ENCODE assay signal across 12 cellular contexts in the genomic region with DNA sequence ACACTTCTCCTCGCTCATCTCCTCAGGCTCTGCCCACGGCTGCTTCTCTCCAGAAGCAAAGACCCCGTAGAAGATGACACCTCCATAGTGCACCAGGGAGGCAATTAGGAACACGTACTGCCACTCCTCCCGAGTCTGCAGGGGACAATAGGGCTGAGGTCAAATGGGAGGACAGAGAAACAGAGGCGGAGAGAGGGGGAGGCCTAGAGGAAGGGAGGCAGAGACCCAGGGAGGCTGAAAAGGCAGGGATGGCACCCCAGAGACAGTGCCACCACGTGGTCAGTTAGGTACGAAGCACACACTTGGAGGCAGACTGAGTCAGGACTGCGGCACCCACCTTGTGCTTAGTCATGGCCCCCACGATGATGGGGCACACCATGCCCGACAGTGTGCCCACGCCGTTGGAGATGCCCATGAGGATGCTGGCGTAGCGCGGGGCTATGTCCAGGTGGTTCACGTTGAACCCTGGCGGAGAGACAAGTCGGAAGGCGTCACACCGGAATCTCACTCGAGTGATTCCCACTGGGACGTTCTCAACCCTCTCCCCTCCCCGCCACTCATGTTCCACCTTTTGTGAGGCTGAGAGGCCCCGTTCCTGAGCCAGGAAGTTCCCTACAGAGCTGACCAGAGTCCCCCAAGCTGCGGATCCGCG. TPM values are rescaled to one million over a fixed set of nuclear protein-coding genes. Genes with fewer than 3 reads are reported as not detected.
DNase-seq lines count a peak whose midpoint lies in the region; ATAC-seq, FAIRE-seq and TF ChIP-seq lines count a peak whose summit lies in the region.
"Had no signal": no experiment of that assay in that cellular context is flagged by ENCODE, and none has a peak within 500 bp of the region (broad histone marks: within the 10 kb centered on the region; RNA-seq: fewer than 3 reads in every experiment).

No MANE protein-coding gene starts in this region.

- H3K4me1 ChIP-seq in breast epithelium (peaks cover 5 to 6% of the 10 kb centered on the region in 2 donors), H1 (replicated peaks in 1 of 4; ENCODE audit: control insufficient read depth in 3 of 4, insufficient read depth in 4 of 4, low read length in 3 of 4) (peaks cover 3 to 35% (median 23%) of the 10 kb centered on the region in 4 experiments), upper lobe of right lung (peaks cover 4% of the 10 kb centered on the region), pancreas (peaks cover 0 to 6% (median 0%) of the 10 kb centered on the region in 3 donors)

- peaks cover 17 to 79% of the 10 kb centered on the region in 2 donors for H3K27me3 ChIP-seq in breast epithelium
- H3K27me3 ChIP-seq in H1 (replicated peaks in 1 of 4; ENCODE audit: control insufficient read depth in 3 of 4, extremely low read depth in 1 of 4, insufficient read depth in 3 of 4, low read length in 3 of 4) = peaks cover 6 to 37% (median 33%) of the 10 kb centered on the region in 4 experiments; a peak in 6 of 7 replicates
- peaks cover 93% of the 10 kb centered on the region for H3K27me3 ChIP-seq in upper lobe of right lung
- peaks cover 0 to 59% (median 0%) of the 10 kb centered on the region in 4 donors for H3K27me3 ChIP-seq in pancreas

- H3K27me3 Mint-ChIP-seq in MCF 10A (ENCODE audit: insufficient read depth, unreplicated experiment) = peaks cover 43% of the 10 kb centered on the region

- H3K14ac ChIP-seq in H1 (ENCODE audit: insufficient read length) = no peak overlapping the region

- H3K23ac ChIP-seq in H1 (ENCODE audit: insufficient read length) = no peak overlapping the region

- TF ChIP-seq EP300 in H1 (IDR thresholded peaks at IDR 0.05; ENCODE audit: borderline replicate concordance in 1 of 2, low read depth in 2 of 2, low read length in 2 of 2) = no peak

- CTCF ChIA-PET in MCF 10A (lab: Yijun Ruan, JAX) = interaction anchor here (1.0 kb wide), 1 partner anchor 205 kb away, joined by 3 read pairs; no protein-coding TSS in a partner anchor
- CTCF ChIA-PET in H1 (lab: Charles Lee; ENCODE audit: partially characterized antibody) = interaction anchor here (0.6 to 3.7 kb wide), 12 partner anchors 9 to 464 kb away, joined by 3 to 13 read pairs (median 5); a partner anchor contains a TSS

- H3K36me3 ChIP-seq in breast epithelium (no peaks in the 10 kb centered on the region), H1 (ENCODE audit: control insufficient read depth in 2 of 4, insufficient read depth in 4 of 4, low read length in 3 of 4) (no peaks in the 10 kb centered on the region), upper lobe of right lung (no peaks in the 10 kb centered on the region), pancreas (no peaks in the 10 kb centered on the region)
- H3K36me3 ChIP-seq: colonic mucosa, thyroid gland had no signal

- H3K9me3 ChIP-seq in breast epithelium = no peaks in the 10 kb centered on the region
- H3K9me3 ChIP-seq in H1 (ENCODE audit: insufficient read depth in 2 of 2, low read depth in 1 of 2, low read length in 1 of 2) = peaks cover 0 to 2% of the 10 kb centered on the region in 2 experiments; a peak in 1 of 4 replicates
- no peaks in the 10 kb centered on the region for H3K9me3 ChIP-seq in upper lobe of right lung
- no peaks in the 10 kb centered on the region for H3K9me3 ChIP-seq in pancreas
- H3K9me3 ChIP-seq: colonic mucosa, thyroid gland had no signal

- peak; percentile 32 to 49 for TF ChIP-seq RAD21 in H1 (IDR thresholded peaks at IDR 0.05 in 1 of 2, conservative IDR thresholded peaks at IDR 0.05 in 1 of 2; ENCODE audit: low read depth in 2 of 2, low read length in 2 of 2)

- H3K9ac ChIP-seq in H1 (replicated peaks in 1 of 4; ENCODE audit: extremely low read depth in 1 of 4, low read depth in 3 of 4, low read length in 3 of 4) = no peak overlapping the region

- H3K56ac ChIP-seq in H1 (replicated peaks; ENCODE audit: insufficient read length, low read depth, low read length) = no peak overlapping the region

- H3K4ac ChIP-seq in H1 (replicated peaks; ENCODE audit: insufficient read length, low read depth, low read length) = no peak overlapping the region

- H3K79me2 ChIP-seq in H1 (ENCODE audit: control insufficient read depth in 1 of 2, insufficient read depth in 2 of 2, low read length in 2 of 2) = no peaks in the 10 kb centered on the region

- peak; percentile 21 for ATAC-seq in upper lobe of right lung
- ATAC-seq in HG03354 (IDR thresholded peaks at IDR 0.05; ENCODE audit: poor library complexity, severe bottlenecking, unreplicated experiment) = no peak
- no peak for ATAC-seq in pancreas

- TF ChIP-seq CTCF in MCF 10A (IDR thresholded peaks at IDR 0.05; ENCODE audit: unreplicated experiment) (peak; percentile 15), breast epithelium (IDR thresholded peaks at IDR 0.05) (no peak), H1 (IDR thresholded peaks at IDR 0.05; ENCODE audit: control extremely low read depth in 1 of 3, insufficient read depth in 1 of 3, low read depth in 1 of 3, low read length in 3 of 3) (peak; percentile 55 to 85 (median 78)), upper lobe of right lung (IDR thresholded peaks at IDR 0.05) (no peak), pancreas (IDR thresholded peaks at IDR 0.05) (no peak)

- H3K4me3 ChIP-seq in breast epithelium = no peak overlapping the region
- no peak overlapping the region for H3K4me3 ChIP-seq in H1 (ENCODE audit: extremely low read depth in 1 of 4, insufficient read depth in 2 of 4, low read depth in 3 of 4, low read length in 4 of 4)
- no peak overlapping the region for H3K4me3 ChIP-seq in upper lobe of right lung
- H3K4me3 ChIP-seq in pancreas = no peak overlapping the region
- H3K4me3 ChIP-seq: colonic mucosa, thyroid gland had no signal

- peak overlapping the region; percentile 89; the same call in 1 of the 2 replicates for H2AK5ac ChIP-seq in H1 (ENCODE audit: low read depth, low read length)

- no peaks in the 10 kb centered on the region for H3K36me3 Mint-ChIP-seq in MCF 10A (ENCODE audit: insufficient read depth, unreplicated experiment)

- no peaks in the 10 kb centered on the region for H3K9me3 Mint-ChIP-seq in MCF 10A (ENCODE audit: unreplicated experiment)

- no peak overlapping the region for H2BK20ac ChIP-seq in H1 (ENCODE audit: low read length)

- WGBS in H1 (ENCODE audit: extremely low coverage in 1 of 2, insufficient coverage in 1 of 2, insufficient read length in 1 of 2, insufficient replicate concordance in 2 of 2, low coverage in 1 of 2, low lambda C conversion rate in 2 of 2, missing lambda C conversion rate in 1 of 2), 2 experiments = 84% methylated on average over 28 of the region's 28 CpGs; no CpG with 5 or more reads in 1 of the 2 experiments
- WGBS in pancreas, 2 donors = 57 to 68% methylated on average over 28 of the region's 28 CpGs

- H2BK120ac ChIP-seq in H1 (replicated peaks; ENCODE audit: low read depth, low read length) = no peak overlapping the region

- no TSS peak for BruUV-seq in MCF 10A (replicated peaks; lab: Mats Ljungman, UMichigan)

- H3K23me2 ChIP-seq in H1 (ENCODE audit: low read depth, low read length) = peaks cover 21% of the 10 kb centered on the region

- FAIRE-seq in H1 (lab: Jason Lieb, UNC) (no peak), pancreas (lab: Jason Lieb, UNC) (no peak)
- FAIRE-seq: islet of Langerhans had no signal

- POLR2A ChIA-PET in MCF 10A (lab: Yijun Ruan, JAX) = no interaction called here
- POLR2A ChIA-PET in H1 (lab: Charles Lee; ENCODE audit: partially characterized antibody) = interaction anchor here (1.0 to 2.2 kb wide), 5 partner anchors 9 to 69 kb away, joined by 3 to 6 read pairs (median 4); a partner anchor contains a TSS

- no peak overlapping the region for H3K27ac Mint-ChIP-seq in MCF 10A (ENCODE audit: low read depth, unreplicated experiment)

- H3K4me3 Mint-ChIP-seq in MCF 10A (ENCODE audit: unreplicated experiment) = no peak overlapping the region

- intact Hi-C loops in MCF 10A (cut with micrococcal nuclease) = loop anchor here (1.0 kb wide), 1 partner anchor 39 kb away; no protein-coding TSS in a partner anchor
- intact Hi-C loops in breast epithelium (cut with DNase I; ENCODE audit: low total_unique reads) = loop anchor here (10.0 kb wide), 1 partner anchor 176 kb away; no protein-coding TSS in a partner anchor
- intact Hi-C loops in upper lobe of right lung (cut with DNase I) = no loop called here
- intact Hi-C loops in pancreas (cut with DNase I) = no loop called here

- H2BK12ac ChIP-seq in H1 (ENCODE audit: low read depth, low read length) = peak overlapping the region; percentile 98; the same call in 1 of the 2 replicates

- no peak overlapping the region for H4K5ac ChIP-seq in H1 (ENCODE audit: insufficient read length, low read depth, low read length)

- H3K27ac ChIP-seq in breast epithelium = no peak overlapping the region
- no peak overlapping the region for H3K27ac ChIP-seq in H1 (ENCODE audit: low read depth, low read length)
- H3K27ac ChIP-seq in upper lobe of right lung = no peak overlapping the region
- no peak overlapping the region for H3K27ac ChIP-seq in pancreas
- H3K27ac ChIP-seq: colonic mucosa, thyroid gland had no signal

- H3K4me1 Mint-ChIP-seq in MCF 10A (ENCODE audit: insufficient read depth, unreplicated experiment) = no peaks in the 10 kb centered on the region

- no peak overlapping the region; a peak in 1 of 4 replicates for H3K4me2 ChIP-seq in H1 (ENCODE audit: insufficient read depth in 1 of 2, low read depth in 2 of 2, low read length in 2 of 2)

- H4K91ac ChIP-seq in H1 (replicated peaks; ENCODE audit: insufficient read length, low read length) = no peak overlapping the region

- peak overlapping the region; percentile 27; the same call in 1 of the 2 replicates for H2BK5ac ChIP-seq in H1 (ENCODE audit: low read depth, low read length)

- H3K18ac ChIP-seq in H1 (ENCODE audit: extremely low read depth, low read length) = peak overlapping the region; percentile 78; the same call in 1 of the 2 replicates

- H4K8ac ChIP-seq in H1 (ENCODE audit: extremely low read depth, insufficient read depth, low read length) = no peak overlapping the region

- peak overlapping the region; percentile 98; the same call in 1 of the 2 replicates for H2BK15ac ChIP-seq in H1 (ENCODE audit: low read length)

- no peak overlapping the region for H2AFZ ChIP-seq in H1 (ENCODE audit: low read length)

- H4K20me1 ChIP-seq in H1 (replicated peaks in 1 of 2; ENCODE audit: control insufficient read depth in 1 of 2, insufficient read depth in 2 of 2, low read length in 2 of 2) = no peaks in the 10 kb centered on the region

- no peaks in the 10 kb centered on the region for H3K79me1 ChIP-seq in H1 (ENCODE audit: low read depth, low read length)

- peak; percentile 38 for DNase-seq in MCF 10A (ENCODE audit: unreplicated experiment)
- DNase-seq in breast epithelium (ENCODE audit: low spot score in 2 of 2) = no peak
- DNase-seq in NAMALWA (ENCODE audit: low spot score) = peak; percentile 64
- DNase-seq in H1 (ENCODE audit: low read depth in 1 of 2, low spot score in 2 of 2) = no peak
- no peak for DNase-seq in upper lobe of right lung
- DNase-seq in pancreas = no peak
- DNase-seq in NCI-H226 = no peak
- DNase-seq: colonic mucosa, thyroid gland had no signal

- no peak for TF ChIP-seq POLR2A in breast epithelium (IDR thresholded peaks at IDR 0.05)
- TF ChIP-seq POLR2A in H1 (IDR thresholded peaks at IDR 0.05; ENCODE audit: control extremely low read depth in 1 of 2, low read depth in 2 of 2, low read length in 2 of 2) = no peak

RNA-seq across cellular contexts. Expression of a gene that starts 5.6 kb away (rescaled TPM):
- total RNA-seq in MCF 10A (2022) = not detected in 2 replicates
- total RNA-seq in breast epithelium = not detected
- 0.93 and 1.1 TPM in 2 replicates for total RNA-seq in H1 (2021; fragmentation: NEBNext Ultra II Directional; extraction: Animal tissue kit (Norgen Biotek cat#: 25700))
- 0.68 and 1.2 TPM in 2 replicates for polyA plus RNA-seq in H1 (2011; rRNA removed)
- 0.47 TPM for polyA plus RNA-seq in H1 (2011; cell fraction: cytosol; rRNA removed)
- polyA plus RNA-seq in H1 (2011; cell fraction: nucleus; rRNA removed) = 1.5 TPM
- 1.2 to 2.3 TPM (median 1.7 TPM) in 4 replicates for polyA plus RNA-seq in H1 (2012, experiment 1 of 2)
- 1.1 TPM for polyA plus RNA-seq in H1 (2012, experiment 2 of 2)
- 3.5 TPM for polyA plus RNA-seq in H1 (2013, experiment 1 of 2)
- 2.8 TPM for polyA plus RNA-seq in H1 (2013, experiment 2 of 2)
- 0.19 TPM in 1 of 2 replicates, not detected in the other for polyA minus RNA-seq in H1 (2011; rRNA and poly(A)+ RNA removed)
- polyA minus RNA-seq in H1 (2011; cell fraction: cytosol; rRNA and poly(A)+ RNA removed) = not detected
- 0.70 TPM for polyA minus RNA-seq in H1 (2011; cell fraction: nucleus; rRNA and poly(A)+ RNA removed)
- total RNA-seq in upper lobe of right lung = not detected
- total RNA-seq in pancreas = not detected
- polyA plus RNA-seq in pancreas = not detected
- total RNA-seq: CD4-positive, alpha-beta memory T cell; colonic mucosa; thyroid gland had no signal
- polyA plus RNA-seq: CD4-positive, alpha-beta memory T cell had no signal

RNA-seq across cellular contexts. Expression of a gene that starts 7.6 kb away (rescaled TPM):
- total RNA-seq in MCF 10A (2022) = not detected in 2 replicates
- total RNA-seq in breast epithelium = not detected
- total RNA-seq in H1 (2021; fragmentation: NEBNext Ultra II Directional; extraction: Animal tissue kit (Norgen Biotek cat#: 25700)) = 0.82 TPM in 1 of 2 replicates, not detected in the other
- polyA plus RNA-seq in H1 (2011; rRNA removed) = 0.50 TPM in 1 of 2 replicates, not detected in the other
- polyA plus RNA-seq in H1 (2011; cell fraction: cytosol; rRNA removed) = 0.41 TPM
- polyA plus RNA-seq in H1 (2011; cell fraction: nucleus; rRNA removed) = 0.40 TPM
- polyA plus RNA-seq in H1 (2012, experiment 1 of 2) = 0.63 to 0.70 TPM in 2 of 4 replicates, not detected in the others
- polyA plus RNA-seq in H1 (2012, experiment 2 of 2) = not detected
- polyA plus RNA-seq in H1 (2013, experiment 1 of 2) = 0.81 TPM
- polyA plus RNA-seq in H1 (2013, experiment 2 of 2) = 0.83 TPM
- not detected in 2 replicates for polyA minus RNA-seq in H1 (2011; rRNA and poly(A)+ RNA removed)
- not detected for polyA minus RNA-seq in H1 (2011; cell fraction: cytosol; rRNA and poly(A)+ RNA removed)
- not detected for polyA minus RNA-seq in H1 (2011; cell fraction: nucleus; rRNA and poly(A)+ RNA removed)
- not detected for total RNA-seq in upper lobe of right lung
- total RNA-seq in pancreas = not detected
- polyA plus RNA-seq in pancreas = not detected
- total RNA-seq: CD4-positive, alpha-beta memory T cell; colonic mucosa; thyroid gland had no signal
- polyA plus RNA-seq: CD4-positive, alpha-beta memory T cell had no signal

RNA-seq across cellular contexts. Expression of a gene that starts 10.5 kb away (rescaled TPM):
- total RNA-seq in MCF 10A (2022) (not detected in 2 replicates), breast epithelium (1 to 10 TPM in 1 of 3 donors, under 1 TPM in 2; 0.44 to 4.3 (median 0.98) TPM), upper lobe of right lung (0.69 TPM), pancreas (under 1 TPM in 5 of 6 donors, not detected in 1; 0.13 to 0.53 (median 0.40) TPM)
- total RNA-seq in H1 (2021; fragmentation: NEBNext Ultra II Directional; extraction: Animal tissue kit (Norgen Biotek cat#: 25700)) = 2.3 and 3.0 TPM in 2 replicates
- polyA plus RNA-seq in H1 (2011; rRNA removed) (2.7 and 4.7 TPM in 2 replicates), pancreas (under 1 TPM; 0.30 to 0.31 TPM)
- polyA plus RNA-seq in H1 (2011; cell fraction: cytosol; rRNA removed) = 2.8 TPM
- polyA plus RNA-seq in H1 (2011; cell fraction: nucleus; rRNA removed) = 4.6 TPM
- polyA plus RNA-seq in H1 (2012, experiment 1 of 2) = 1.8 to 2.6 TPM (median 2.5 TPM) in 4 replicates
- 1.9 TPM for polyA plus RNA-seq in H1 (2012, experiment 2 of 2)
- polyA plus RNA-seq in H1 (2013, experiment 1 of 2) = 3.2 TPM
- polyA plus RNA-seq in H1 (2013, experiment 2 of 2) = 3.5 TPM
- 1.1 and 1.7 TPM in 2 replicates for polyA minus RNA-seq in H1 (2011; rRNA and poly(A)+ RNA removed)
- 2.6 TPM for polyA minus RNA-seq in H1 (2011; cell fraction: cytosol; rRNA and poly(A)+ RNA removed)
- 3.5 TPM for polyA minus RNA-seq in H1 (2011; cell fraction: nucleus; rRNA and poly(A)+ RNA removed)
- polyA plus RNA-seq: CD4-positive, alpha-beta memory T cell had no signal

RNA-seq across cellular contexts. Expression of a gene that starts 20.8 kb away (rescaled TPM):
- total RNA-seq in MCF 10A (2022) = 86.3 and 116 TPM in 2 replicates
- total RNA-seq in breast epithelium = 100 to 1,000 TPM in 2 of 3 donors, 10 to 100 TPM in 1; 94.4 to 121 (median 106) TPM
- total RNA-seq in H1 (2021; fragmentation: NEBNext Ultra II Directional; extraction: Animal tissue kit (Norgen Biotek cat#: 25700)) = 146 and 155 TPM in 2 replicates
- 195 and 220 TPM in 2 replicates for polyA plus RNA-seq in H1 (2011; rRNA removed)
- 231 TPM for polyA plus RNA-seq in H1 (2011; cell fraction: cytosol; rRNA removed)
- polyA plus RNA-seq in H1 (2011; cell fraction: nucleus; rRNA removed) = 195 TPM
- 192 to 228 TPM (median 222 TPM) in 4 replicates for polyA plus RNA-seq in H1 (2012, experiment 1 of 2)
- 206 TPM for polyA plus RNA-seq in H1 (2012, experiment 2 of 2)
- polyA plus RNA-seq in H1 (2013, experiment 1 of 2) = 148 TPM
- 146 TPM for polyA plus RNA-seq in H1 (2013, experiment 2 of 2)
- 107 and 108 TPM in 2 replicates for polyA minus RNA-seq in H1 (2011; rRNA and poly(A)+ RNA removed)
- 65.8 TPM for polyA minus RNA-seq in H1 (2011; cell fraction: cytosol; rRNA and poly(A)+ RNA removed)
- 63.0 TPM for polyA minus RNA-seq in H1 (2011; cell fraction: nucleus; rRNA and poly(A)+ RNA removed)
- 64.2 TPM for total RNA-seq in upper lobe of right lung
- 10 to 100 TPM; 34.2 to 49.1 (median 37.2) TPM for total RNA-seq in pancreas
- polyA plus RNA-seq in pancreas = 100 to 1,000 TPM in 1 of 2 donors, 10 to 100 TPM in 1; 82.5 to 110 TPM

RNA-seq across cellular contexts. Expression of a gene that starts 22.2 kb away (rescaled TPM):
- total RNA-seq in MCF 10A (2022) (28.4 and 34.2 TPM in 2 replicates), breast epithelium (10 to 100 TPM; 20.6 to 34.4 (median 32.2) TPM), upper lobe of right lung (32.3 TPM), pancreas (10 to 100 TPM; 16.1 to 22.9 (median 19.8) TPM)
- 32.7 and 34.3 TPM in 2 replicates for total RNA-seq in H1 (2021; fragmentation: NEBNext Ultra II Directional; extraction: Animal tissue kit (Norgen Biotek cat#: 25700))
- polyA plus RNA-seq in H1 (2011; rRNA removed) (30.5 and 54.8 TPM in 2 replicates), pancreas (10 to 100 TPM; 72.4 to 89.3 TPM)
- 32.1 TPM for polyA plus RNA-seq in H1 (2011; cell fraction: cytosol; rRNA removed)
- 81.6 TPM for polyA plus RNA-seq in H1 (2011; cell fraction: nucleus; rRNA removed)
- polyA plus RNA-seq in H1 (2012, experiment 1 of 2) = 26.2 to 40.1 TPM (median 35.4 TPM) in 4 replicates
- 25.7 TPM for polyA plus RNA-seq in H1 (2012, experiment 2 of 2)
- polyA plus RNA-seq in H1 (2013, experiment 1 of 2) = 19.9 TPM
- 18.5 TPM for polyA plus RNA-seq in H1 (2013, experiment 2 of 2)
- polyA minus RNA-seq in H1 (2011; rRNA and poly(A)+ RNA removed) = 13.9 and 18.1 TPM in 2 replicates
- polyA minus RNA-seq in H1 (2011; cell fraction: cytosol; rRNA and poly(A)+ RNA removed) = 25.7 TPM
- 21.3 TPM for polyA minus RNA-seq in H1 (2011; cell fraction: nucleus; rRNA and poly(A)+ RNA removed)

Comparison
In these comparisons a context has a peak if more than half of its experiments do, and no peak if none do; other contexts are left out.
1. DNase-seq: peak in MCF 10A (single experiment) and NAMALWA (single experiment); none in breast epithelium (0 of 2), H1 (0 of 2), upper lobe of right lung (single experiment), pancreas (0 of 6) and NCI-H226 (single experiment).
2. CTCF ChIP-seq: peak in MCF 10A (single experiment) and H1 (3 of 3); none in breast epithelium (0 of 3), upper lobe of right lung (single experiment) and pancreas (0 of 4).
3. intact Hi-C loops: an anchor here in MCF 10A (1.0 kb wide) and breast epithelium (10.0 kb wide); none called in upper lobe of right lung and pancreas.